Comparison of ENCODE assay signal across 16 cellular contexts in the genomic region with DNA sequence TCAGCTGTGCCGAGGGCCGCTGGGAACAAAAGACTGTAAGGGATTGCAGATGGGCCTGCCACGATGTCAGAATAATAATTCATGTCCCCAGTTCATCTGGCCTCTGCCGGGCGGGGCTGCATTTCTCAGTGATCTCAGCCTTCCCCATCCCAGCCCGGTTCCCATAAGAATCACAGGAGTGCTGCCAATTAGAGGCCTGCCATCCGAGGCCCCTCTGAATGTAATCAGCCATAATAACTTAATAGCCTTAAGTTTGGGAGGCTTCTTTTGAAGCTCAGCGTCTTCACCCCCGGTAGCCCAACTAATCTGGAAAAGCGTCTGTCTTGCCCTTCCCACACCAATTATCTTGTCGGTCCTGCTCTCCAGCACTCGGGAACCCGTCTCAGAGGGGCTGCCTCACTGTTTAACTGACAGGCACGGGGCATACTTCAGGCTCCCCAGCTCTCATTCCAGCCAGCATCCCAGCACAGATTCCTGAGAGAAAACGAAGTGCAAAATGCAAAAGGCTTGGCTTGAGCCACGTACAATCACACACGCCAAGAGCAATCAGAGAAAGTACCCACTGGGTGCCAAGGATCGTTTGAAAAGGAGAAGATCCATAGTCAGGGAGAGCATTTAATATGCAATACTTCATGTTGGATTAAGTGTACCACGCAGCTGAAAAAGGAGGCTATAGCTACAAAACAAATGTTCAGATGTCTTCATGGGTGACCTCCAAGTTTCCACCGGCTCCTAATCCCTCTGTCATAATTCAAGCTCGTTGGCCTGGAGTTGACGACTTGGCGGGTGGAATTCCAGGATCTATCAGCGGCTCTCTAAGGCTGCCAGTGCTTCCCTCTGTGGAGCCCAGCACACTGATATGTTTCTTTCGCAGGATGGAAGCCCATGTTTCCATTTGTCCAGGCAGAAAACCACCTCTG. TPM values are rescaled to one million over a fixed set of nuclear protein-coding genes. Genes with fewer than 3 reads are reported as not detected.
DNase-seq lines count a peak whose midpoint lies in the region; ATAC-seq and TF ChIP-seq lines count a peak whose summit lies in the region.
"Had no signal": no experiment of that assay in that cellular context is flagged by ENCODE, and none has a peak within 500 bp of the region (broad histone marks: within the 10 kb centered on the region; RNA-seq: fewer than 3 reads in every experiment).

No MANE protein-coding gene starts in this region.

- DNase-seq in SK-N-DZ (ENCODE audit: low spot score) (peak; percentile 77), Right ventricle myocardium superior (peak; percentile 69), neural crest cell (ENCODE audit: low read depth, low spot score) (no peak), uterus (peak; percentile 63 to 80), T-helper 9 cell (no peak), GM10266 (ENCODE audit: extremely low spot score) (no peak), iPS-NIHi7 (ENCODE audit: extremely low spot score) (no peak)
- DNase-seq: activated CD4-positive, alpha-beta T cell treated with anti-CD3 and anti-CD28 coated beads, Interleukin-2, amount 50 U/mL, for 48 hours; activated naive CD4-positive, alpha-beta T cell treated with Interleukin-2 at 50 U/mL for 16 hours; COR-L47; H7; mammary epithelial cell; NCI-H187 treated with DMSO at 0.1 percent for 48 hours; stimulated activated CD8-positive, alpha-beta memory T cell treated with anti-CD3 and anti-CD28 coated beads, Interleukin-4, amount 100 ng/mL, for 48 hours; T-helper 17 cell had no signal

- no peak overlapping the region for H3K4me3 Mint-ChIP-seq in neural crest cell
- H3K4me3 Mint-ChIP-seq: T-helper 17 cell had no signal

- H3K27me3 Mint-ChIP-seq in neural crest cell (ENCODE audit: low read depth), result peaks cover 10% of the 10 kb centered on the region

- intact Hi-C loops in Right ventricle myocardium superior (cut with DNase I), result no loop called here
- intact Hi-C loops in uterus (cut with DNase I; ENCODE audit: low total_unique reads), result no loop called here

- H3K4me1 Mint-ChIP-seq in neural crest cell, result peaks cover 38% of the 10 kb centered on the region

- peaks cover 2% of the 10 kb centered on the region for H3K9me3 Mint-ChIP-seq in neural crest cell

- H3K27ac ChIP-seq in uterus, result peak overlapping the region; percentile 65 to 70

- no peaks in the 10 kb centered on the region for H3K27me3 ChIP-seq in uterus

- peak overlapping the region; percentile 16 for H3K27ac Mint-ChIP-seq in neural crest cell (ENCODE audit: unreplicated experiment)

- H3K4me3 ChIP-seq in uterus, result no peak overlapping the region

- TF ChIP-seq CTCF in neural crest cell (conservative IDR thresholded peaks at IDR 0.05) (no peak), uterus (IDR thresholded peaks at IDR 0.05) (no peak), GM10266 (IDR thresholded peaks at IDR 0.05; ENCODE audit: control insufficient read depth, insufficient read depth, low read depth, missing control alignments) (no peak)

- H3K4me1 ChIP-seq in uterus, result peaks cover 0 to 7% of the 10 kb centered on the region in 2 donors

- no peaks in the 10 kb centered on the region for H3K36me3 ChIP-seq in uterus

- peak; percentile 87 for ATAC-seq in Right ventricle myocardium superior (ENCODE audit: poor library complexity)
- ATAC-seq: HepG2, T-helper 17 cell had no signal

- no peak for TF ChIP-seq POLR2A in uterus (IDR thresholded peaks at IDR 0.05)

- no peaks in the 10 kb centered on the region for H3K9me3 ChIP-seq in uterus

- H3K36me3 Mint-ChIP-seq in neural crest cell (ENCODE audit: low read depth), result no peaks in the 10 kb centered on the region

RNA-seq across cellular contexts. Expression of a gene that starts 53.8 kb away (rescaled TPM):
- polyA plus RNA-seq in SK-N-DZ (2014; cell fraction: cytosol; rRNA removed), result 14.1 and 16.8 TPM in 2 replicates
- polyA plus RNA-seq in SK-N-DZ (2014; cell fraction: nucleus; rRNA removed), result 88.4 and 135 TPM in 2 replicates
- total RNA-seq in Right ventricle myocardium superior (21.8 TPM), neural crest cell (57.3 and 58.7 TPM in 2 replicates), uterus (10 to 100 TPM; 32.6 to 82.7 (median 60.8) TPM)

Comparison
In these comparisons a context has a peak if more than half of its experiments do, and no peak if none do; other contexts are left out.
1. DNase-seq: peak in SK-N-DZ (single experiment), Right ventricle myocardium superior (single experiment) and uterus (2 of 2); none in neural crest cell (single experiment), T-helper 9 cell (single experiment), GM10266 (single experiment) and iPS-NIHi7 (single experiment).